In the genomic region with DNA sequence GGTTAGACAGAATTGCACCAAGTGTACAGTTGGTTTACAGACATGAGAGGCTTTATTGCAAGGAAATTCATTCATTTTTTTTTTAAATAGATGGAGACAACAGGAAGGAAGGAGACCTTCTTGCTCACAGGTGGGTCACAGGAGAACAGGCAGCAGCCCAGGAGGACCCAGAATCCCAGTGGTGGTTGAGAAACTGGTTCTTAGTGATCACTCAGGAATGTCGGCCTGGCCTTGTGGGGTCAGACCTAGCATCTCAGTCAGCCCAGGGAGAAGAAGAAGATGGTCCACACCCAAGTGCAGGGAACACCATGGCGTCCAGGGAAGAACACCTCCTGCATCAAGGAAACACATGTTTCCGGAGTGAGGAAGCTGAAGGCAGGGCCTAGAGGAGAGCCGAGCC, we compare ENCODE assay signal across 26 cellular contexts. TPM values are rescaled to one million over a fixed set of nuclear protein-coding genes. Genes with fewer than 3 reads are reported as not detected.
"Had no signal": no experiment of that assay in that cellular context is flagged by ENCODE, and none has a peak within 500 bp of the region (broad histone marks: within the 10 kb centered on the region; RNA-seq: fewer than 3 reads in every experiment).

No MANE protein-coding gene starts in this region.

- H3K4me1 ChIP-seq: Peyer's patch, SJCRH30 had no signal

- H3K9me3 ChIP-seq: MG63, Peyer's patch, SJCRH30 had no signal

- H3K4me3 ChIP-seq: MG63, Peyer's patch, SJCRH30 had no signal

- ATAC-seq: Right ventricle myocardium inferior, SK-N-SH treated with all-trans-retinoic acid at 6 μM for 48 hours had no signal

- H3K36me3 ChIP-seq: MG63, Peyer's patch, SJCRH30 had no signal

- DNase-seq: IMR-90, Karpas-422, KG1, NCI-H1092, NCI-H1105 treated with DMSO at 0.1 percent for 48 hours, NCI-H1417 treated with DMSO at 0.1 percent for 48 hours, NCI-H146, NCI-H1694 treated with DMSO at 0.1 percent for 48 hours, NCI-H1930, NCI-H2081, NCI-H2171, NCI-H226, NCI-H446, NCI-H510A, NCI-H524 treated with DMSO at 0.1 percent for 48 hours, NCI-H69, NCI-H774, Peyer's patch, SHP77 treated with DMSO at 0.1 percent for 48 hours, SJCRH30 had no signal

- H3K27me3 ChIP-seq: Peyer's patch, SJCRH30 had no signal

- H3K27ac ChIP-seq: Peyer's patch, SJCRH30 had no signal

RNA-seq across cellular contexts. Expression of a gene that starts 0.8 kb away (rescaled TPM):
- total RNA-seq: HepG2, HT1080, IMR-90, Peyer's patch, Right ventricle myocardium inferior, RPMI7951, SJCRH30 had no signal

RNA-seq across cellular contexts. Expression of a gene that starts 16.5 kb away (rescaled TPM):
- total RNA-seq: HepG2, HT1080, IMR-90, Peyer's patch, Right ventricle myocardium inferior, RPMI7951, SJCRH30 had no signal

RNA-seq across cellular contexts. Expression of a gene that starts 33.6 kb away (rescaled TPM):
- total RNA-seq: HT1080, IMR-90, Right ventricle myocardium inferior, RPMI7951, SJCRH30 had no signal

RNA-seq across cellular contexts. Expression of a gene that starts 44.0 kb away (rescaled TPM):
- total RNA-seq: HepG2, HT1080, IMR-90, Right ventricle myocardium inferior, RPMI7951, SJCRH30 had no signal

RNA-seq across cellular contexts. Expression of a gene that starts 54.8 kb away (rescaled TPM):
- total RNA-seq: HepG2, HT1080, IMR-90, Right ventricle myocardium inferior, RPMI7951, SJCRH30 had no signal
